ENCODE assay signal across 8 cellular contexts in genomic region chr2:15943378-15943851, GRCh38. TPM values are rescaled to one million over a fixed set of nuclear protein-coding genes. Genes with fewer than 3 reads are reported as not detected.
DNase-seq lines count a peak whose midpoint lies in the region; ATAC-seq and TF ChIP-seq lines count a peak whose summit lies in the region.
"Had no signal": no experiment of that assay in that cellular context is flagged by ENCODE, and none has a peak within 500 bp of the region (broad histone marks: within the 10 kb centered on the region; RNA-seq: fewer than 3 reads in every experiment).

No MANE protein-coding gene starts in this region.

- H2AFZ ChIP-seq in trophoblast cell (ENCODE audit: insufficient read depth, low read length, poor library complexity), result no peak overlapping the region
- no peak overlapping the region for H2AFZ ChIP-seq in mammary epithelial cell (ENCODE audit: low read depth, low read length)

- H3K79me2 ChIP-seq in trophoblast cell (ENCODE audit: control insufficient read depth, insufficient read depth, low read length, poor library complexity) (peaks cover 27% of the 10 kb centered on the region), mammary epithelial cell (ENCODE audit: insufficient read depth, low read length) (no peaks in the 10 kb centered on the region)

- H3K9me3 Mint-ChIP-seq in endothelial cell (ENCODE audit: unreplicated experiment), result no peaks in the 10 kb centered on the region
- peaks cover 3% of the 10 kb centered on the region for H3K9me3 Mint-ChIP-seq in stimulated activated effector memory CD8-positive, alpha-beta T cell treated with anti-CD3 and anti-CD28 coated beads, Interleukin-12 subunit alpha, Interleukin-12 subunit beta, amount 100 ng/mL, for 72 hours

- no peak overlapping the region for H2AK5ac ChIP-seq in trophoblast cell (ENCODE audit: low read length)

- no peak overlapping the region for H4K91ac ChIP-seq in trophoblast cell (ENCODE audit: low read depth, low read length)

- H3K23ac ChIP-seq in trophoblast cell (ENCODE audit: low read length), result no peak overlapping the region

- ATAC-seq in HG02610 (IDR thresholded peaks at IDR 0.05; ENCODE audit: unreplicated experiment), result no peak
- ATAC-seq in stimulated activated effector memory CD8-positive, alpha-beta T cell treated with anti-CD3 and anti-CD28 coated beads, Interleukin-12 subunit alpha, Interleukin-12 subunit beta, amount 100 ng/mL, for 72 hours, result no peak

- intact Hi-C loops in mammary epithelial cell (cut with micrococcal nuclease), result no loop called here

- no peak overlapping the region for H4K12ac ChIP-seq in trophoblast cell (ENCODE audit: low read depth, low read length)

- dilution Hi-C loops in mammary epithelial cell (cut with HindIII; ENCODE audit: low sequenced_read_pairs), result no loop called here

- DNase-seq in GM06990 (ENCODE audit: extremely low read depth, insufficient read length) (no peak), NAMALWA (ENCODE audit: low spot score) (peak; percentile 5), endothelial cell (ENCODE audit: low spot score) (peak; percentile 80), trophoblast cell (no peak), mammary epithelial cell (no peak)
- DNase-seq in stimulated activated effector memory CD8-positive, alpha-beta T cell treated with anti-CD3 and anti-CD28 coated beads, Interleukin-12 subunit alpha, Interleukin-12 subunit beta, amount 100 ng/mL, for 72 hours (ENCODE audit: low spot score in 2 of 2), result no peak

- H3K9ac ChIP-seq in trophoblast cell (ENCODE audit: low read length) (no peak overlapping the region), mammary epithelial cell (ENCODE audit: insufficient read depth, low read length) (no peak overlapping the region)

- H3K27me3 ChIP-seq in GM06990 (replicated peaks; ENCODE audit: control insufficient read depth, insufficient read depth, low read length) (peaks cover 4% of the 10 kb centered on the region), trophoblast cell (ENCODE audit: insufficient read depth, low read length) (no peaks in the 10 kb centered on the region), mammary epithelial cell (ENCODE audit: insufficient read depth, low read length) (peaks cover 29% of the 10 kb centered on the region)

- peak overlapping the region; percentile 10 for H4K8ac ChIP-seq in trophoblast cell (ENCODE audit: low read depth, low read length)

- no peak overlapping the region for H2BK120ac ChIP-seq in trophoblast cell (ENCODE audit: insufficient read depth, low read length, poor library complexity)

- no TSS peak for BruUV-seq in mammary epithelial cell (replicated peaks; lab: Mats Ljungman, UMichigan)

- WGBS in trophoblast cell (ENCODE audit: extremely low coverage, insufficient coverage, insufficient read length), result no CpG with 5 or more reads among the region's 9 CpGs
- 90% methylated on average over 2 of the region's 9 CpGs for WGBS in mammary epithelial cell (ENCODE audit: low coverage, missing lambda C conversion rate)

- in situ Hi-C loops in mammary epithelial cell (cut with MboI; ENCODE audit: low sequenced_read_pairs in 2 of 2), result loop anchor here in 1 of 2 donors (25.0 kb wide), 1 partner anchor 306 kb away; no protein-coding TSS in a partner anchor

- peak overlapping the region; percentile 93 for H3K4me3 Mint-ChIP-seq in endothelial cell (ENCODE audit: unreplicated experiment)
- no peak overlapping the region for H3K4me3 Mint-ChIP-seq in stimulated activated effector memory CD8-positive, alpha-beta T cell treated with anti-CD3 and anti-CD28 coated beads, Interleukin-12 subunit alpha, Interleukin-12 subunit beta, amount 100 ng/mL, for 72 hours

- H4K20me1 ChIP-seq in mammary epithelial cell (ENCODE audit: insufficient read depth, low read length), result no peaks in the 10 kb centered on the region

- no peak overlapping the region for H2BK5ac ChIP-seq in trophoblast cell (ENCODE audit: low read depth, low read length, poor library complexity)

- no peak overlapping the region for H3K14ac ChIP-seq in trophoblast cell (ENCODE audit: low read length)

- CTCF ChIA-PET in mammary epithelial cell (lab: Charles Lee; ENCODE audit: low non-redundant PET), result no interaction called here

- H3K27ac Mint-ChIP-seq in endothelial cell (ENCODE audit: unreplicated experiment), result peak overlapping the region; percentile 72
- H3K27ac Mint-ChIP-seq in stimulated activated effector memory CD8-positive, alpha-beta T cell treated with anti-CD3 and anti-CD28 coated beads, Interleukin-12 subunit alpha, Interleukin-12 subunit beta, amount 100 ng/mL, for 72 hours, result no peak overlapping the region

- peaks cover 3% of the 10 kb centered on the region for H3K27me3 Mint-ChIP-seq in endothelial cell (ENCODE audit: unreplicated experiment)

- H3K36me3 ChIP-seq in GM06990 (ENCODE audit: control insufficient read depth, insufficient read depth, low read length) (no peaks in the 10 kb centered on the region), trophoblast cell (ENCODE audit: control insufficient read depth in 1 of 2, insufficient read depth in 2 of 2, low read length in 2 of 2) (peaks cover 10 to 18% of the 10 kb centered on the region in 2 experiments), mammary epithelial cell (ENCODE audit: insufficient read depth, low read length) (no peaks in the 10 kb centered on the region)
- H3K36me3 ChIP-seq: thoracic aorta had no signal

- H2BK12ac ChIP-seq in trophoblast cell (ENCODE audit: low read length), result no peak overlapping the region

- H3K4ac ChIP-seq in trophoblast cell (ENCODE audit: low read depth, low read length), result peak overlapping the region; percentile 43

- H3K4me1 Mint-ChIP-seq in endothelial cell (ENCODE audit: unreplicated experiment), result peaks cover 12% of the 10 kb centered on the region
- peaks cover 6% of the 10 kb centered on the region for H3K4me1 Mint-ChIP-seq in stimulated activated effector memory CD8-positive, alpha-beta T cell treated with anti-CD3 and anti-CD28 coated beads, Interleukin-12 subunit alpha, Interleukin-12 subunit beta, amount 100 ng/mL, for 72 hours

- H3K79me1 ChIP-seq in trophoblast cell (ENCODE audit: low read length), result peaks cover 29% of the 10 kb centered on the region

- no peaks in the 10 kb centered on the region for H3K9me3 ChIP-seq in trophoblast cell (ENCODE audit: insufficient read depth, low read depth, low read length)
- no peaks in the 10 kb centered on the region for H3K9me3 ChIP-seq in mammary epithelial cell (replicated peaks; ENCODE audit: insufficient read depth, low read length)
- H3K9me3 ChIP-seq: thoracic aorta had no signal

- TF ChIP-seq CTCF in GM06990 (IDR thresholded peaks at IDR 0.05; ENCODE audit: insufficient read depth, low read length, poor library complexity, severe bottlenecking) (peak; percentile 33), endothelial cell (IDR thresholded peaks at IDR 0.05; ENCODE audit: unreplicated experiment) (peak; percentile 81), mammary epithelial cell (conservative IDR thresholded peaks at IDR 0.05 in 1 of 2, IDR thresholded peaks at IDR 0.05 in 1 of 2; ENCODE audit: extremely low read depth in 1 of 2, insufficient read depth in 1 of 2, low read depth in 1 of 2, low read length in 2 of 2) (no peak)

- H3K36me3 Mint-ChIP-seq in endothelial cell (ENCODE audit: low read depth, unreplicated experiment), result peaks cover 3% of the 10 kb centered on the region
- no peaks in the 10 kb centered on the region for H3K36me3 Mint-ChIP-seq in stimulated activated effector memory CD8-positive, alpha-beta T cell treated with anti-CD3 and anti-CD28 coated beads, Interleukin-12 subunit alpha, Interleukin-12 subunit beta, amount 100 ng/mL, for 72 hours

- no peak overlapping the region for H3K27ac ChIP-seq in trophoblast cell (ENCODE audit: low read depth, low read length)
- H3K27ac ChIP-seq in mammary epithelial cell (ENCODE audit: insufficient read depth, low read depth, low read length), result no peak overlapping the region
- H3K27ac ChIP-seq: thoracic aorta had no signal

- H3K18ac ChIP-seq in trophoblast cell (ENCODE audit: low read length), result no peak overlapping the region

- peak overlapping the region; percentile 99 for H3K4me2 ChIP-seq in trophoblast cell (ENCODE audit: low read length)
- no peak overlapping the region for H3K4me2 ChIP-seq in mammary epithelial cell (ENCODE audit: insufficient read depth, low read depth, low read length)

- H3K4me3 ChIP-seq in GM06990 (replicated peaks; ENCODE audit: low read depth, low read length), result no peak overlapping the region
- H3K4me3 ChIP-seq in trophoblast cell (ENCODE audit: low read depth, low read length), result peak overlapping the region; percentile 61
- no peak overlapping the region for H3K4me3 ChIP-seq in mammary epithelial cell (replicated peaks in 1 of 3; ENCODE audit: insufficient read depth in 1 of 3, low read depth in 2 of 3, low read length in 3 of 3)

- H3K4me1 ChIP-seq in trophoblast cell (ENCODE audit: control insufficient read depth in 1 of 2, insufficient read depth in 2 of 2, low read length in 2 of 2) (peaks cover 5 to 10% of the 10 kb centered on the region in 2 experiments), mammary epithelial cell (ENCODE audit: insufficient read depth, low read length) (no peaks in the 10 kb centered on the region)

RNA-seq across cellular contexts. Expression of gene MYCN, which starts 3.1 kb away (rescaled TPM):
- total RNA-seq in endothelial cell (ENCODE audit: unreplicated experiment) (8.5 TPM), mammary epithelial cell (under 1 TPM in 1 of 2 donors, not detected in 1; 0.50 TPM)
- polyA plus RNA-seq in trophoblast cell (2013), result 104 and 113 TPM in 2 replicates
- polyA plus RNA-seq in mammary epithelial cell, result not detected
- polyA minus RNA-seq in mammary epithelial cell, result not detected

Comparison
In these comparisons a context has a peak if more than half of its experiments do, and no peak if none do; other contexts are left out.
1. DNase-seq: peak in NAMALWA (single experiment) and endothelial cell (single experiment); none in GM06990 (single experiment), trophoblast cell (0 of 2), mammary epithelial cell (single experiment) and stimulated activated effector memory CD8-positive, alpha-beta T cell treated with anti-CD3 and anti-CD28 coated beads, Interleukin-12 subunit alpha, Interleukin-12 subunit beta, amount 100 ng/mL, for 72 hours (0 of 2).
2. CTCF ChIP-seq: peak in GM06990 (single experiment) and endothelial cell (single experiment); none in mammary epithelial cell (0 of 2).